17 cellular contexts compared by ENCODE assay signal in genomic region chr3:29302619-29303018, GRCh38. TPM values are rescaled to one million over a fixed set of nuclear protein-coding genes. Genes with fewer than 3 reads are reported as not detected.
A peak's percentile ranks its signal among the peaks of the same experiment; 100 is the strongest.
DNase-seq lines count a peak whose midpoint lies in the region; ATAC-seq and TF ChIP-seq lines count a peak whose summit lies in the region.
"Had no signal": no experiment of that assay in that cellular context is flagged by ENCODE, and none has a peak within 500 bp of the region (broad histone marks: within the 10 kb centered on the region; RNA-seq: fewer than 3 reads in every experiment).

No MANE protein-coding gene starts in this region.

- peaks cover 30% of the 10 kb centered on the region for H3K36me3 ChIP-seq in OCI-LY1 (ENCODE audit: insufficient read depth, low read length)
- H3K36me3 ChIP-seq: BLaER1 treated with 17β-estradiol and CSF1 and Interleukin-3, amounts not matched to agents 10 nM and 100 nM had no signal

- H3K4me1 ChIP-seq in OCI-LY1 (ENCODE audit: insufficient read depth, low read length, severe bottlenecking): peaks cover 75% of the 10 kb centered on the region
- H3K4me1 ChIP-seq: A549, Caco-2 had no signal

- ATAC-seq in SK-N-SH treated with all-trans-retinoic acid at 6 μM for 48 hours (no peak), HG02763 (IDR thresholded peaks at IDR 0.05; ENCODE audit: unreplicated experiment) (no peak)
- ATAC-seq: A549; CD8-positive, alpha-beta T cell had no signal

- no peak for TF ChIP-seq CTCF in OCI-LY1 (IDR thresholded peaks at IDR 0.05; ENCODE audit: low read length)
- TF ChIP-seq CTCF in neural crest cell (conservative IDR thresholded peaks at IDR 0.05): no peak

- H3K9me2 ChIP-seq in OCI-LY1 (ENCODE audit: low read depth, low read length): no peaks in the 10 kb centered on the region

- DNase-seq in neural crest cell (ENCODE audit: low read depth, low spot score) (no peak), SKM-1 (lab: John Stamatoyannopoulos, UW; ENCODE audit: unreplicated experiment) (no peak)
- DNase-seq: AML-193; Caco-2; Calu3; CD4-positive, alpha-beta T cell; CD8-positive, alpha-beta T cell; DMS79 treated with DMSO at 0.1 percent for 48 hours; GF-D8 had no signal

- H3K27ac Mint-ChIP-seq in neural crest cell (ENCODE audit: unreplicated experiment): peak overlapping the region; percentile 17
- H3K27ac Mint-ChIP-seq: B cell; CD4-positive, alpha-beta T cell; CD8-positive, alpha-beta T cell had no signal

- no peaks in the 10 kb centered on the region for H4K20me1 ChIP-seq in OCI-LY1 (ENCODE audit: insufficient read depth, low read length)
- H4K20me1 ChIP-seq: BLaER1 treated with 17β-estradiol and CSF1 and Interleukin-3, amounts not matched to agents 10 nM and 100 nM had no signal

- no peaks in the 10 kb centered on the region for H3F3A ChIP-seq in OCI-LY1 (ENCODE audit: insufficient read depth, low read length)

- no peaks in the 10 kb centered on the region for H3K27me3 ChIP-seq in OCI-LY1 (ENCODE audit: insufficient read depth, low read length)
- H3K27me3 ChIP-seq: BLaER1 treated with 17β-estradiol and CSF1 and Interleukin-3, amounts not matched to agents 10 nM and 100 nM had no signal

- H3K4me3 Mint-ChIP-seq in neural crest cell: no peak overlapping the region
- H3K4me3 Mint-ChIP-seq: B cell; CD4-positive, alpha-beta T cell; CD8-positive, alpha-beta T cell had no signal

- H3K9me3 Mint-ChIP-seq in neural crest cell: peaks cover 10% of the 10 kb centered on the region
- H3K9me3 Mint-ChIP-seq: CD4-positive, alpha-beta T cell; CD8-positive, alpha-beta T cell had no signal

- H3K4me3 ChIP-seq in OCI-LY1 (ENCODE audit: low read depth, low read length, poor library complexity, severe bottlenecking): no peak overlapping the region
- H3K4me3 ChIP-seq: A549; BLaER1 treated with 17β-estradiol and CSF1 and Interleukin-3, amounts not matched to agents 10 nM and 100 nM had no signal

- H3K27me3 Mint-ChIP-seq in neural crest cell (ENCODE audit: low read depth): no peaks in the 10 kb centered on the region
- H3K27me3 Mint-ChIP-seq: B cell; CD4-positive, alpha-beta T cell had no signal

- H2AFZ ChIP-seq in OCI-LY1 (ENCODE audit: low read length): no peak overlapping the region

- H3K9ac ChIP-seq in OCI-LY1 (ENCODE audit: low read length): no peak overlapping the region
- H3K9ac ChIP-seq: BLaER1 treated with 17β-estradiol and CSF1 and Interleukin-3, amounts not matched to agents 10 nM and 100 nM had no signal

- H3K36me3 Mint-ChIP-seq in neural crest cell (ENCODE audit: low read depth): peaks cover 17% of the 10 kb centered on the region
- H3K36me3 Mint-ChIP-seq: CD8-positive, alpha-beta T cell had no signal

- H3K27ac ChIP-seq in OCI-LY1 (ENCODE audit: low read depth, low read length, poor library complexity, severe bottlenecking): peak overlapping the region; percentile 16
- H3K27ac ChIP-seq: 22Rv1; A549; BLaER1 treated with 17β-estradiol and CSF1 and Interleukin-3, amounts not matched to agents 10 nM and 100 nM; C4-2B had no signal

- H3K79me2 ChIP-seq in OCI-LY1 (ENCODE audit: insufficient read depth, low read length): peaks cover 24% of the 10 kb centered on the region

- peaks cover 2% of the 10 kb centered on the region; the same call in 1 of the 2 replicates for H3K9me3 ChIP-seq in OCI-LY1 (ENCODE audit: low read length)
- H3K9me3 ChIP-seq: A549, Caco-2 had no signal

- no peak overlapping the region for H3K4me2 ChIP-seq in OCI-LY1 (ENCODE audit: low read length)
- H3K4me2 ChIP-seq: A549; BLaER1 treated with 17β-estradiol and CSF1 and Interleukin-3, amounts not matched to agents 10 nM and 100 nM had no signal

- peaks cover 25% of the 10 kb centered on the region for H3K4me1 Mint-ChIP-seq in neural crest cell
- H3K4me1 Mint-ChIP-seq: B cell had no signal

TF ChIP-seq in SK-N-SH treated with all-trans-retinoic acid at 6 μM for 48 hours, 23 proteins besides CTCF, POLR2A, EP300 and RAD21:
- TF ChIP-seq, protein P1, sequence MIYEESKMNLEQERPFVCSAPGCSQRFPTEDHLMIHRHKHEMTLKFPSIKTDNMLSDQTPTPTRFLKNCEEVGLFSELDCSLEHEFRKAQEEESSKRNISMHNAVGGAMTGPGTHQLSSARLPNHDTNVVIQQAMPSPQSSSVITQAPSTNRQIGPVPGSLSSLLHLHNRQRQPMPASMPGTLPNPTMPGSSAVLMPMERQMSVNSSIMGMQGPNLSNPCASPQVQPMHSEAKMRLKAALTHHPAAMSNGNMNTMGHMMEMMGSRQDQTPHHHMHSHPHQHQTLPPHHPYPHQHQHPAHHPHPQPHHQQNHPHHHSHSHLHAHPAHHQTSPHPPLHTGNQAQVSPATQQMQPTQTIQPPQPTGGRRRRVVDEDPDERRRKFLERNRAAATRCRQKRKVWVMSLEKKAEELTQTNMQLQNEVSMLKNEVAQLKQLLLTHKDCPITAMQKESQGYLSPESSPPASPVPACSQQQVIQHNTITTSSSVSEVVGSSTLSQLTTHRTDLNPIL (CRISPR knock-in tag; IDR thresholded peaks at IDR 0.05; ENCODE audit: low read depth): no peak
- no peak for TF ChIP-seq ZFP30 (CRISPR knock-in tag; IDR thresholded peaks at IDR 0.05)
- peak; percentile 27; the same call in 1 of the 2 replicates for TF ChIP-seq TCF4 (CRISPR knock-in tag; IDR thresholded peaks at IDR 0.05; ENCODE audit: borderline replicate concordance)
- no peak for TF ChIP-seq TOX (CRISPR knock-in tag; IDR thresholded peaks at IDR 0.05; ENCODE audit: borderline replicate concordance)
- no peak for TF ChIP-seq CSRNP3 (CRISPR knock-in tag; IDR thresholded peaks at IDR 0.05)

RNA-seq across cellular contexts. Expression of gene RBMS3, which starts 21.7 kb away (rescaled TPM):
- total RNA-seq in neural crest cell: 34.5 and 35.4 TPM in 2 replicates
- total RNA-seq: B cell had no signal
